In the genomic region with DNA sequence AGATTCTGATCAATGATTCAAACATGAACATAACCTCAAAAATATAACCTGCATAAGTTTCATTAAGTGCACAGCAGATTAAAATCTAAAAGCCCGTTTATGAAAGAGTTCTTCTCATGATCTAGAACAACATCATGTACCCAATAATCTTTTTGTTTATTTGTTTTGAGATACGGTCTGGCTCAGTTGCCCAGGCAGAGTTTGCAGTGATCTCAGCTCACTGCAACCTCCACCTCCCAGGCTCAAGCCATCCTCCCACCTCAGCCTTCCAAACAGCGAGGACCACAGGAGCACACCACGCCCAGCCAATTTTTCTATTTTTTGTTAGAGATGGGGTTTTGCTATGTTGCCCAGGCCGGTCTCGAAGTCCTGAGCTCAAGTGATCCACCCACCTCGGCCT, we compare ENCODE assay signal across 20 cellular contexts.
"Had no signal": no experiment of that assay in that cellular context is flagged by ENCODE, and none has a peak within 500 bp of the region (broad histone marks: within the 10 kb centered on the region; RNA-seq: fewer than 3 reads in every experiment).

No MANE protein-coding gene starts in this region.

- H3K27me3 Mint-ChIP-seq: activated naive CD8-positive, alpha-beta T cell; activated T-cell treated with anti-CD3 and anti-CD28 coated beads, Interleukin-2, amount 50 U/mL, for 24 hours; central memory CD8-positive, alpha-beta T cell; naive thymus-derived CD8-positive, alpha-beta T cell; stimulated activated naive CD8-positive, alpha-beta T cell treated with anti-CD3 and anti-CD28 coated beads, Interleukin-15, Interleukin-2, amounts not matched to agents 100 ng/mL and 50 ng/mL, for 24 hours had no signal

- DNase-seq: activated CD4-positive, alpha-beta T cell treated with anti-CD3 and anti-CD28 coated beads for 1 hour; activated CD4-positive, alpha-beta T cell treated with anti-CD3 and anti-CD28 coated beads, Interleukin-2, amount 50 U/mL, for 1 hour; activated naive CD4-positive, alpha-beta T cell; activated T-cell treated with anti-CD3 and anti-CD28 coated beads, Interleukin-2, amount 50 U/mL, for 24 hours; amniotic stem cell; head of caudate nucleus; lower lobe of right lung; naive thymus-derived CD8-positive, alpha-beta T cell; ovary; psoas muscle; stimulated activated CD4-positive, alpha-beta T cell treated with anti-CD3 and anti-CD28 coated beads, Interleukin-4, amount 100 ng/mL, for 4 hours; trophoblast cell had no signal

- H3K27ac ChIP-seq: gastroesophageal sphincter, lower lobe of right lung, ovary, psoas muscle, right atrium auricular region, vagina had no signal

- ATAC-seq: gastroesophageal sphincter; naive thymus-derived CD8-positive, alpha-beta T cell; psoas muscle had no signal

- H3K4me3 Mint-ChIP-seq: activated naive CD8-positive, alpha-beta T cell; activated T-cell treated with anti-CD3 and anti-CD28 coated beads, Interleukin-2, amount 50 U/mL, for 24 hours; central memory CD8-positive, alpha-beta T cell; naive thymus-derived CD8-positive, alpha-beta T cell; stimulated activated naive CD8-positive, alpha-beta T cell treated with anti-CD3 and anti-CD28 coated beads, Interleukin-15, Interleukin-2, amounts not matched to agents 100 ng/mL and 50 ng/mL, for 24 hours had no signal

- H3K27me3 ChIP-seq: breast epithelium, gastroesophageal sphincter, ovary, right atrium auricular region, vagina had no signal

- H3K9me3 ChIP-seq: breast epithelium, gastroesophageal sphincter, lower lobe of right lung, ovary, psoas muscle, right atrium auricular region, vagina had no signal

- H3K9me3 Mint-ChIP-seq: activated T-cell treated with anti-CD3 and anti-CD28 coated beads, Interleukin-2, amount 50 U/mL, for 24 hours; central memory CD8-positive, alpha-beta T cell; naive thymus-derived CD8-positive, alpha-beta T cell; stimulated activated naive CD8-positive, alpha-beta T cell treated with anti-CD3 and anti-CD28 coated beads, Interleukin-15, Interleukin-2, amounts not matched to agents 100 ng/mL and 50 ng/mL, for 24 hours had no signal

- H3K4me3 ChIP-seq: breast epithelium, gastroesophageal sphincter, lower lobe of right lung, ovary, psoas muscle, right atrium auricular region, vagina had no signal

- H3K4me1 ChIP-seq: breast epithelium, gastroesophageal sphincter, lower lobe of right lung, psoas muscle, right atrium auricular region, vagina had no signal

- H3K27ac Mint-ChIP-seq: activated naive CD8-positive, alpha-beta T cell; activated T-cell treated with anti-CD3 and anti-CD28 coated beads, Interleukin-2, amount 50 U/mL, for 24 hours; activated T-helper 2 cell treated with anti-CD3 and anti-CD28 coated beads, Interferon-gamma antibody, Interleukin-2, Interleukin-4, amounts not matched to agents 10 μg/mL and 5 μg/mL and 100 μg/mL, durations not matched to agents 14 hours and 24 hours and 36 hours; naive thymus-derived CD8-positive, alpha-beta T cell had no signal

- H3K36me3 ChIP-seq: breast epithelium, lower lobe of right lung, ovary, right atrium auricular region, vagina had no signal
